ENCODE assay signal across 1 cellular context in genomic region chr20:64102647-64103354, GRCh38.
TF ChIP-seq lines count a peak whose summit lies in the region.

No MANE protein-coding gene starts in this region.

TF ChIP-seq in GM23338, 12 proteins besides CTCF, POLR2A, EP300 and RAD21 (continued from another document):
- TF ChIP-seq ZNF462 (CRISPR knock-in tag; IDR thresholded peaks at IDR 0.05) (no peak), EZH2phosphoT487 (IDR thresholded peaks at IDR 0.05; ENCODE audit: unreplicated experiment) (no peak), ZNF331 (CRISPR knock-in tag; IDR thresholded peaks at IDR 0.05; ENCODE audit: low read depth) (no peak), ETS1 (IDR thresholded peaks at IDR 0.05) (no peak)
